19 cellular contexts compared by ENCODE assay signal in genomic region chr2:6824962-6825361, GRCh38. TPM values are rescaled to one million over a fixed set of nuclear protein-coding genes. Genes with fewer than 3 reads are reported as not detected.
DNase-seq lines count a peak whose midpoint lies in the region; ATAC-seq and TF ChIP-seq lines count a peak whose summit lies in the region.
"Had no signal": no experiment of that assay in that cellular context is flagged by ENCODE, and none has a peak within 500 bp of the region (broad histone marks: within the 10 kb centered on the region; RNA-seq: fewer than 3 reads in every experiment).

No MANE protein-coding gene starts in this region.

- H3K36me3 ChIP-seq in brain microvascular endothelial cell (replicated peaks) = no peaks in the 10 kb centered on the region
- H3K36me3 ChIP-seq: left ventricle myocardium inferior, prostate gland had no signal

- no peak overlapping the region for H3K27ac ChIP-seq in brain microvascular endothelial cell
- H3K27ac ChIP-seq: left ventricle myocardium inferior, prostate gland, RWPE1 had no signal

- H3K4me3 Mint-ChIP-seq in Calu3 (ENCODE audit: low read depth, unreplicated experiment) = no peak overlapping the region
- H3K4me3 Mint-ChIP-seq: activated CD4-positive, alpha-beta T cell treated with anti-CD3 and anti-CD28 coated beads for 36 hours; activated naive CD8-positive, alpha-beta T cell treated with anti-CD3 and anti-CD28 coated beads for 36 hours; naive B cell had no signal

- in situ Hi-C loops in brain microvascular endothelial cell (cut with HindIII; ENCODE audit: low pct_ligation_motif_present, low sequenced_read_pairs) = no loop called here

- H3K27me3 ChIP-seq in brain microvascular endothelial cell (replicated peaks) = no peaks in the 10 kb centered on the region

- peaks cover 1% of the 10 kb centered on the region for H3K9me3 Mint-ChIP-seq in Calu3 (ENCODE audit: low read depth, unreplicated experiment)

- no peak for TF ChIP-seq CTCF in brain microvascular endothelial cell (IDR thresholded peaks at IDR 0.05; ENCODE audit: low read depth, low read length, missing control alignments)
- TF ChIP-seq CTCF in Calu3 (IDR thresholded peaks at IDR 0.05; ENCODE audit: unreplicated experiment) = no peak

- CTCF ChIA-PET in Calu3 (lab: Charles Lee) = no interaction called here

- H3K36me3 Mint-ChIP-seq in Calu3 (ENCODE audit: insufficient read depth, unreplicated experiment) = no peaks in the 10 kb centered on the region
- H3K36me3 Mint-ChIP-seq: activated naive CD8-positive, alpha-beta T cell treated with anti-CD3 and anti-CD28 coated beads for 36 hours had no signal

- no peak overlapping the region for H3K4me3 ChIP-seq in brain microvascular endothelial cell (ENCODE audit: low read depth, low read length)
- H3K4me3 ChIP-seq: left ventricle myocardium inferior, prostate gland had no signal

- H3K27me3 Mint-ChIP-seq in Calu3 (ENCODE audit: unreplicated experiment) = peaks cover 30% of the 10 kb centered on the region
- H3K27me3 Mint-ChIP-seq: activated naive CD8-positive, alpha-beta T cell treated with anti-CD3 and anti-CD28 coated beads for 36 hours had no signal

- ATAC-seq in GM19463 (IDR thresholded peaks at IDR 0.05; ENCODE audit: unreplicated experiment) (no peak), HG03469 (IDR thresholded peaks at IDR 0.05; ENCODE audit: unreplicated experiment) (no peak)
- ATAC-seq: activated CD4-positive, alpha-beta T cell treated with anti-CD3 and anti-CD28 coated beads for 36 hours had no signal

- no TSS peak for BruUV-seq in Calu3 (replicated peaks; lab: Mats Ljungman, UMichigan)

- no peak for TF ChIP-seq RAD21 in Ishikawa (IDR thresholded peaks at IDR 0.05; ENCODE audit: low read depth)

- H3K4me1 Mint-ChIP-seq in Calu3 (ENCODE audit: low read depth, unreplicated experiment) = peaks cover 11% of the 10 kb centered on the region

- peak; percentile 83 for DNase-seq in EH (ENCODE audit: low read depth)
- peak; percentile 38 for DNase-seq in brain microvascular endothelial cell
- DNase-seq in islet precursor cell = peak; percentile 90
- no peak for DNase-seq in Calu3
- DNase-seq in DMS79 treated with DMSO at 0.1 percent for 48 hours (lab: John Stamatoyannopoulos, UW) = no peak
- DNase-seq: activated CD4-positive, alpha-beta T cell treated with anti-CD3 and anti-CD28 coated beads for 36 hours; activated naive CD8-positive, alpha-beta T cell treated with anti-CD3 and anti-CD28 coated beads for 36 hours; activated T-cell treated with anti-CD3 and anti-CD28 coated beads for 4 hours; left ventricle myocardium inferior; naive B cell; NCI-H187; substantia nigra; T-helper 2 cell had no signal

- TF ChIP-seq EP300 in Ishikawa (IDR thresholded peaks at IDR 0.05; ENCODE audit: borderline replicate concordance) = no peak

- intact Hi-C loops in Calu3 (cut with micrococcal nuclease; ENCODE audit: unreplicated experiment) = loop anchor here (5.0 kb wide), 1 partner anchor 217 kb away; no protein-coding TSS in a partner anchor

- H3K27ac Mint-ChIP-seq in Calu3 (ENCODE audit: unreplicated experiment) = no peak overlapping the region
- H3K27ac Mint-ChIP-seq: activated CD4-positive, alpha-beta T cell treated with anti-CD3 and anti-CD28 coated beads for 36 hours; activated naive CD8-positive, alpha-beta T cell treated with anti-CD3 and anti-CD28 coated beads for 36 hours; naive B cell had no signal

TF ChIP-seq in Ishikawa, 13 proteins besides CTCF, POLR2A, EP300 and RAD21:
- TF ChIP-seq TEAD4 (IDR thresholded peaks at IDR 0.05) (no peak), USF1 (IDR thresholded peaks at IDR 0.05) (peak; percentile 26; the same call in 1 of the 2 replicates), MAX (IDR thresholded peaks at IDR 0.05) (no peak), CREB1 (IDR thresholded peaks at IDR 0.05; ENCODE audit: low read depth) (no peak), YY1 (IDR thresholded peaks at IDR 0.05; ENCODE audit: low read depth) (no peak), TCF12 (IDR thresholded peaks at IDR 0.05; ENCODE audit: low read depth) (no peak), REST (IDR thresholded peaks at IDR 0.05; ENCODE audit: low read depth) (no peak), ZBTB7A (IDR thresholded peaks at IDR 0.05; ENCODE audit: low read depth) (no peak), NFIC (IDR thresholded peaks at IDR 0.05) (no peak), FOXM1 (IDR thresholded peaks at IDR 0.05; ENCODE audit: borderline replicate concordance, low read depth) (no peak), CEBPB (IDR thresholded peaks at IDR 0.05) (peak; percentile 70)

RNA-seq across cellular contexts. Expression of gene CMPK2, which starts 40.7 kb away (rescaled TPM):
- total RNA-seq in Calu3 (2022) = 26.6 and 76.6 TPM in 2 replicates
- total RNA-seq: G401 had no signal

RNA-seq across cellular contexts. Expression of gene RSAD2, which starts 52.6 kb away (rescaled TPM):
- total RNA-seq in Calu3 (2022) = 37.2 and 137 TPM in 2 replicates
- total RNA-seq: G401 had no signal

Comparison
In these comparisons a context has a peak if more than half of its experiments do, and no peak if none do; other contexts are left out.
1. DNase-seq: peak in EH (single experiment), brain microvascular endothelial cell (single experiment) and islet precursor cell (single experiment); none in Calu3 (single experiment) and DMS79 treated with DMSO at 0.1 percent for 48 hours (single experiment).